In genomic region chr6:158624684-158625682, GRCh38 we compare ENCODE assay signal across 18 cellular contexts. TPM values are rescaled to one million over a fixed set of nuclear protein-coding genes. Genes with fewer than 3 reads are reported as not detected.
A peak's percentile ranks its signal among the peaks of the same experiment; 100 is the strongest.
DNase-seq lines count a peak whose midpoint lies in the region; ATAC-seq, FAIRE-seq and TF ChIP-seq lines count a peak whose summit lies in the region.
"Had no signal": no experiment of that assay in that cellular context is flagged by ENCODE, and none has a peak within 500 bp of the region (broad histone marks: within the 10 kb centered on the region; RNA-seq: fewer than 3 reads in every experiment).

No MANE protein-coding gene starts in this region.

- no peak overlapping the region for H2AFZ ChIP-seq in SK-N-SH (ENCODE audit: low read depth)

- H3K4me1 ChIP-seq in kidney (ENCODE audit: control insufficient read depth in 1 of 2, insufficient read depth in 1 of 2, low read depth in 1 of 2, low read length in 2 of 2) = peaks cover 0 to 15% of the 10 kb centered on the region in 2 donors
- H3K4me1 ChIP-seq in thyroid gland = peaks cover 22 to 23% of the 10 kb centered on the region in 2 donors
- peaks cover 0 to 44% of the 10 kb centered on the region in 2 experiments; a peak in 2 of 4 replicates for H3K4me1 ChIP-seq in SK-N-SH (ENCODE audit: control insufficient read depth in 1 of 2, insufficient read depth in 2 of 2, low read depth in 1 of 2, low read length in 1 of 2)
- H3K4me1 ChIP-seq: SJSA1 had no signal

- no peaks in the 10 kb centered on the region for H3F3A ChIP-seq in SK-N-SH (replicated peaks; ENCODE audit: insufficient read depth)

- FAIRE-seq in kidney (lab: Jason Lieb, UNC) = no peak
- FAIRE-seq: frontal cortex, H54, HTR-8/SVneo had no signal

- H4K20me1 ChIP-seq in SK-N-SH (ENCODE audit: insufficient read depth) = no peaks in the 10 kb centered on the region

- no peaks in the 10 kb centered on the region for H3K79me2 ChIP-seq in SK-N-SH (ENCODE audit: insufficient read depth)

- H3K9me3 ChIP-seq in kidney (ENCODE audit: control insufficient read depth in 1 of 2, low read length in 2 of 2) (no peaks in the 10 kb centered on the region), thyroid gland (no peaks in the 10 kb centered on the region), SK-N-SH (no peaks in the 10 kb centered on the region)
- H3K9me3 ChIP-seq: SJSA1 had no signal

- no peak overlapping the region for H3K4me3 ChIP-seq in kidney (ENCODE audit: low read length in 2 of 2)
- no peak overlapping the region for H3K4me3 ChIP-seq in thyroid gland (replicated peaks in 1 of 3)
- H3K4me3 ChIP-seq in SK-N-SH (ENCODE audit: low read depth in 2 of 2, low read length in 1 of 2) = no peak overlapping the region
- H3K4me3 ChIP-seq: SJSA1 had no signal

- H3K9me2 ChIP-seq in SK-N-SH = no peaks in the 10 kb centered on the region

- H3K4me1 Mint-ChIP-seq in activated naive CD4-positive, alpha-beta T cell treated with anti-CD3 and anti-CD28 coated beads, Interleukin-2, amount 50 U/mL, for 24 hours = peaks cover 20% of the 10 kb centered on the region
- H3K4me1 Mint-ChIP-seq in activated naive CD4-positive, alpha-beta T cell treated with anti-CD3 and anti-CD28 coated beads, Interleukin-2, amount 10 ng/mL, durations not matched to agents 7 days and 5 days = peaks cover 8% of the 10 kb centered on the region

- CTCF ChIA-PET in activated naive CD4-positive, alpha-beta T cell treated with anti-CD3 and anti-CD28 coated beads, Interleukin-2, amount 10 ng/mL, durations not matched to agents 7 days and 5 days (lab: Charles Lee) = interaction anchor here (2.2 kb wide), 1 partner anchor 66 kb away, joined by 7 read pairs; no protein-coding TSS in a partner anchor
- CTCF ChIA-PET in SK-N-SH (lab: Yijun Ruan, JAX) = interaction anchor here (1.1 to 1.5 kb wide), 2 partner anchors 20 kb away, joined by 3 to 5 read pairs; no protein-coding TSS in a partner anchor

- TF ChIP-seq EP300 in SK-N-SH (IDR thresholded peaks at IDR 0.05; ENCODE audit: borderline replicate concordance in 1 of 2, low read depth in 1 of 2, low read length in 1 of 2) = no peak

- no peak for TF ChIP-seq POLR2A in thyroid gland (IDR thresholded peaks at IDR 0.05)

- H3K9ac ChIP-seq in kidney (ENCODE audit: low read length in 2 of 2) = no peak overlapping the region
- no peak overlapping the region for H3K9ac ChIP-seq in SK-N-SH

- peaks cover 18% of the 10 kb centered on the region for H3K36me3 Mint-ChIP-seq in activated naive CD4-positive, alpha-beta T cell treated with anti-CD3 and anti-CD28 coated beads, Interleukin-2, amount 50 U/mL, for 24 hours
- peaks cover 58% of the 10 kb centered on the region for H3K36me3 Mint-ChIP-seq in activated naive CD4-positive, alpha-beta T cell treated with anti-CD3 and anti-CD28 coated beads, Interleukin-2, amount 10 ng/mL, durations not matched to agents 7 days and 5 days

- peaks cover 3 to 7% of the 10 kb centered on the region in 2 donors for H3K36me3 ChIP-seq in kidney (ENCODE audit: control insufficient read depth in 1 of 2, insufficient read depth in 2 of 2, low read length in 2 of 2)
- H3K36me3 ChIP-seq in thyroid gland = no peaks in the 10 kb centered on the region
- peaks cover 0 to 50% of the 10 kb centered on the region in 2 experiments for H3K36me3 ChIP-seq in SK-N-SH (replicated peaks in 1 of 2; ENCODE audit: control insufficient read depth in 1 of 2, insufficient read depth in 2 of 2, low read length in 1 of 2)

- peak overlapping the region; percentile 72 for H3K27ac Mint-ChIP-seq in activated naive CD4-positive, alpha-beta T cell treated with anti-CD3 and anti-CD28 coated beads, Interleukin-2, amount 50 U/mL, for 24 hours
- no peak overlapping the region for H3K27ac Mint-ChIP-seq in activated naive CD4-positive, alpha-beta T cell treated with anti-CD3 and anti-CD28 coated beads, Interleukin-2, amount 10 ng/mL, durations not matched to agents 7 days and 5 days
- H3K27ac Mint-ChIP-seq: activated CD4-positive, alpha-beta T cell treated with anti-CD3 and anti-CD28 coated beads, Interleukin-2, amount 10 ng/mL, durations not matched to agents 7 days and 5 days had no signal

- DNase-seq in activated naive CD4-positive, alpha-beta T cell treated with anti-CD3 and anti-CD28 coated beads, Interleukin-2, amount 10 ng/mL, durations not matched to agents 7 days and 5 days = no peak
- peak; percentile 41 for DNase-seq in activated CD8-positive, alpha-beta memory T cell treated with anti-CD3 and anti-CD28 coated beads, Interleukin-2, amount 50 U/mL, for 48 hours
- DNase-seq in kidney (peak; percentile 53), thyroid gland (peak in 1 of 2 donors; percentile 29), SK-N-SH (no peak), DMS53 (lab: John Stamatoyannopoulos, UW) (no peak)
- DNase-seq: activated CD4-positive, alpha-beta T cell treated with anti-CD3 and anti-CD28 coated beads, Interleukin-2, amount 10 ng/mL, durations not matched to agents 7 days and 5 days; activated effector memory CD4-positive, alpha-beta T cell treated with anti-CD3 and anti-CD28 coated beads, Interleukin-2, amount 50 U/mL, for 16 hours; naive B cell; NCI-H187 treated with DMSO at 0.1 percent for 48 hours; NCI-H510A; T-helper 9 cell had no signal

- no peak for TF ChIP-seq RAD21 in SK-N-SH (IDR thresholded peaks at IDR 0.05; ENCODE audit: low read length)

- no peaks in the 10 kb centered on the region for H3K27me3 ChIP-seq in thyroid gland
- H3K27me3 ChIP-seq in SK-N-SH (ENCODE audit: insufficient read depth) = no peaks in the 10 kb centered on the region
- H3K27me3 ChIP-seq: SJSA1 had no signal

- no peak for ATAC-seq in GM21737 (IDR thresholded peaks at IDR 0.05; ENCODE audit: unreplicated experiment)

- H3K9me3 Mint-ChIP-seq in activated naive CD4-positive, alpha-beta T cell treated with anti-CD3 and anti-CD28 coated beads, Interleukin-2, amount 50 U/mL, for 24 hours = no peaks in the 10 kb centered on the region
- no peaks in the 10 kb centered on the region for H3K9me3 Mint-ChIP-seq in activated naive CD4-positive, alpha-beta T cell treated with anti-CD3 and anti-CD28 coated beads, Interleukin-2, amount 10 ng/mL, durations not matched to agents 7 days and 5 days
- H3K9me3 Mint-ChIP-seq: activated CD4-positive, alpha-beta T cell treated with anti-CD3 and anti-CD28 coated beads, Interleukin-2, amount 10 ng/mL, durations not matched to agents 7 days and 5 days; naive B cell had no signal

- intact Hi-C loops in kidney (cut with DNase I) = no loop called here
- intact Hi-C loops in thyroid gland (cut with DNase I) = no loop called here

- POLR2A ChIA-PET in SK-N-SH (lab: Yijun Ruan, JAX) = no interaction called here

- H3K4me2 ChIP-seq in SK-N-SH = no peak overlapping the region

- H3K27ac ChIP-seq in kidney (ENCODE audit: low read depth in 2 of 2, low read length in 2 of 2) = peak overlapping the region in 1 of 2 donors; percentile 13
- H3K27ac ChIP-seq in thyroid gland = peak overlapping the region; percentile 56 to 86 (median 85)
- H3K27ac ChIP-seq in SK-N-SH (ENCODE audit: low read depth in 2 of 2, low read length in 1 of 2) = no peak overlapping the region; a peak in 1 of 4 replicates
- H3K27ac ChIP-seq: SJSA1 had no signal

- no peak for TF ChIP-seq CTCF in kidney (IDR thresholded peaks at IDR 0.05; ENCODE audit: borderline replicate concordance, extremely low read depth, insufficient read depth)
- TF ChIP-seq CTCF in thyroid gland (IDR thresholded peaks at IDR 0.05) = no peak
- no peak for TF ChIP-seq CTCF in SK-N-SH (IDR thresholded peaks at IDR 0.05)

- H3K27me3 Mint-ChIP-seq in activated naive CD4-positive, alpha-beta T cell treated with anti-CD3 and anti-CD28 coated beads, Interleukin-2, amount 50 U/mL, for 24 hours = no peaks in the 10 kb centered on the region
- no peaks in the 10 kb centered on the region for H3K27me3 Mint-ChIP-seq in activated naive CD4-positive, alpha-beta T cell treated with anti-CD3 and anti-CD28 coated beads, Interleukin-2, amount 10 ng/mL, durations not matched to agents 7 days and 5 days
- H3K27me3 Mint-ChIP-seq: activated CD4-positive, alpha-beta T cell treated with anti-CD3 and anti-CD28 coated beads, Interleukin-2, amount 10 ng/mL, durations not matched to agents 7 days and 5 days; naive B cell had no signal

- no peak overlapping the region for H3K4me3 Mint-ChIP-seq in activated naive CD4-positive, alpha-beta T cell treated with anti-CD3 and anti-CD28 coated beads, Interleukin-2, amount 50 U/mL, for 24 hours
- no peak overlapping the region for H3K4me3 Mint-ChIP-seq in activated naive CD4-positive, alpha-beta T cell treated with anti-CD3 and anti-CD28 coated beads, Interleukin-2, amount 10 ng/mL, durations not matched to agents 7 days and 5 days
- H3K4me3 Mint-ChIP-seq: activated CD4-positive, alpha-beta T cell treated with anti-CD3 and anti-CD28 coated beads, Interleukin-2, amount 10 ng/mL, durations not matched to agents 7 days and 5 days; naive B cell had no signal

- WGBS in thyroid gland, 2 donors = 94 to 95% methylated on average over 22 to 25 of the region's 25 CpGs
- WGBS in SK-N-SH (ENCODE audit: low lambda C conversion rate) = 96% methylated on average over 18 of the region's 25 CpGs

TF ChIP-seq in SK-N-SH, 30 proteins besides CTCF, POLR2A, EP300 and RAD21:
- no peak for TF ChIP-seq MXI1 (IDR thresholded peaks at IDR 0.05; ENCODE audit: low read depth, low read length)
- TF ChIP-seq USF1 (IDR thresholded peaks at IDR 0.05; ENCODE audit: borderline replicate concordance, low read depth) = no peak
TF ChIP-seq in SK-N-SH: peak in this region for 0.

RNA-seq across cellular contexts. Expression of gene DYNLT1, which starts 19.6 kb away (rescaled TPM):
- 145 TPM for total RNA-seq in kidney
- 406 TPM for polyA plus RNA-seq in kidney (ENCODE audit: insufficient read depth, low read depth, low replicate concordance)
- 100 to 1,000 TPM in 2 of 4 donors, 10 to 100 TPM in 2; 76.6 to 113 (median 93.4) TPM for total RNA-seq in thyroid gland
- 306 and 390 TPM in 2 replicates for polyA plus RNA-seq in SK-N-SH (2012; rRNA removed)
- polyA plus RNA-seq in SK-N-SH (2012; cell fraction: cytosol; rRNA removed) = 392 and 450 TPM in 2 replicates
- polyA plus RNA-seq in SK-N-SH (2012; cell fraction: nucleus; rRNA removed) = 181 and 247 TPM in 2 replicates

RNA-seq across cellular contexts. Expression of gene SYTL3, which starts 24.9 kb away (rescaled TPM):
- total RNA-seq in kidney (16.0 TPM), thyroid gland (10 to 100 TPM; 16.9 to 33.0 (median 24.4) TPM)
- polyA plus RNA-seq in kidney (ENCODE audit: insufficient read depth, low read depth, low replicate concordance) (3.1 TPM), SK-N-SH (2012; rRNA removed) (2.0 and 2.3 TPM in 2 replicates)
- 1.6 and 1.9 TPM in 2 replicates for polyA plus RNA-seq in SK-N-SH (2012; cell fraction: cytosol; rRNA removed)
- polyA plus RNA-seq in SK-N-SH (2012; cell fraction: nucleus; rRNA removed) = 3.5 and 5.0 TPM in 2 replicates

Comparison
In these comparisons a context has a peak if more than half of its experiments do, and no peak if none do; other contexts are left out.
1. DNase-seq: peak in activated CD8-positive, alpha-beta memory T cell treated with anti-CD3 and anti-CD28 coated beads, Interleukin-2, amount 50 U/mL, for 48 hours (single experiment) and kidney (single experiment); none in activated naive CD4-positive, alpha-beta T cell treated with anti-CD3 and anti-CD28 coated beads, Interleukin-2, amount 10 ng/mL, durations not matched to agents 7 days and 5 days (single experiment), SK-N-SH (single experiment) and DMS53 (single experiment).
2. H3K27ac ChIP-seq: peak in thyroid gland (3 of 3); none in SK-N-SH (0 of 2).